ENCODE assay signal across 8 cellular contexts in genomic region chr3:50227390-50228183, GRCh38. TPM values are rescaled to one million over a fixed set of nuclear protein-coding genes. Genes with fewer than 3 reads are reported as not detected.
DNase-seq lines count a peak whose midpoint lies in the region; ATAC-seq and TF ChIP-seq lines count a peak whose summit lies in the region.

No MANE protein-coding gene starts in this region.

- ATAC-seq in GM18873 (IDR thresholded peaks at IDR 0.05; ENCODE audit: low FRiP score, unreplicated experiment): peak; percentile 68
- ATAC-seq in HG03108 (IDR thresholded peaks at IDR 0.05; ENCODE audit: unreplicated experiment): peak; percentile 87

- H3K27ac ChIP-seq in VCaP (peak overlapping the region; percentile 82), mammary epithelial cell (ENCODE audit: insufficient read depth, low read depth, low read length) (peak overlapping the region; percentile 52)

- H3K9me3 ChIP-seq in mammary epithelial cell (replicated peaks; ENCODE audit: insufficient read depth, low read length): no peaks in the 10 kb centered on the region

- peak overlapping the region; percentile 96 for H3K4me2 ChIP-seq in mammary epithelial cell (ENCODE audit: insufficient read depth, low read depth, low read length)

- DNase-seq in AG08395 (ENCODE audit: low spot score) (peak; percentile 94), NCI-H2196 (lab: John Stamatoyannopoulos, UW; ENCODE audit: unreplicated experiment) (peak; percentile 83), mammary epithelial cell (peak; percentile 96), iris pigment epithelial cell (ENCODE audit: low read depth) (peak; percentile 86)
- peak; percentile 87 for DNase-seq in stimulated activated CD4-positive, alpha-beta T cell treated with anti-CD3 and anti-CD28 coated beads, Interleukin-12 subunit alpha, Interleukin-12 subunit beta, amount 100 ng/mL, for 4 hours

- H3K79me2 ChIP-seq in mammary epithelial cell (ENCODE audit: insufficient read depth, low read length): no peaks in the 10 kb centered on the region

- TF ChIP-seq CTCF in VCaP (conservative IDR thresholded peaks at IDR 0.05) (peak; percentile 96), mammary epithelial cell (conservative IDR thresholded peaks at IDR 0.05 in 1 of 2, IDR thresholded peaks at IDR 0.05 in 1 of 2; ENCODE audit: extremely low read depth in 1 of 2, insufficient read depth in 1 of 2, low read depth in 1 of 2, low read length in 2 of 2) (peak; percentile 43 to 74)

- peak overlapping the region; percentile 49 for H3K9ac ChIP-seq in mammary epithelial cell (ENCODE audit: insufficient read depth, low read length)

- peak overlapping the region; percentile 58 to 60 (median 59) for H3K4me3 ChIP-seq in mammary epithelial cell (replicated peaks in 1 of 3; ENCODE audit: insufficient read depth in 1 of 3, low read depth in 2 of 3, low read length in 3 of 3)

- dilution Hi-C loops in mammary epithelial cell (cut with HindIII; ENCODE audit: low sequenced_read_pairs): no loop called here

- CTCF ChIA-PET in mammary epithelial cell (lab: Charles Lee; ENCODE audit: low non-redundant PET): interaction anchor here (0.9 to 1.4 kb wide), 3 partner anchors 18 to 19 kb away, joined by 3 to 12 read pairs (median 6); no protein-coding TSS in a partner anchor

- intact Hi-C loops in mammary epithelial cell (cut with micrococcal nuclease): loop anchor here (1.0 kb wide), 6 partner anchors 8 to 97 kb away; no protein-coding TSS in a partner anchor

- no TSS peak for BruUV-seq in mammary epithelial cell (replicated peaks; lab: Mats Ljungman, UMichigan)

- peaks cover 20% of the 10 kb centered on the region for H3K4me1 ChIP-seq in mammary epithelial cell (ENCODE audit: insufficient read depth, low read length)

- no peaks in the 10 kb centered on the region for H4K20me1 ChIP-seq in mammary epithelial cell (ENCODE audit: insufficient read depth, low read length)

- H2AFZ ChIP-seq in mammary epithelial cell (ENCODE audit: low read depth, low read length): peak overlapping the region; percentile 95

- H3K27me3 ChIP-seq in mammary epithelial cell (ENCODE audit: insufficient read depth, low read length): no peaks in the 10 kb centered on the region

- in situ Hi-C loops in mammary epithelial cell (cut with MboI; ENCODE audit: low sequenced_read_pairs in 2 of 2): loop anchor here in 1 of 2 donors (5.0 kb wide), 1 partner anchor 45 kb away; no protein-coding TSS in a partner anchor

- H3K36me3 ChIP-seq in mammary epithelial cell (ENCODE audit: insufficient read depth, low read length): no peaks in the 10 kb centered on the region

- 2% methylated on average over 16 of the region's 51 CpGs for WGBS in mammary epithelial cell (ENCODE audit: low coverage, missing lambda C conversion rate)

RNA-seq across cellular contexts. Expression of gene GNAI2, which starts 8.4 kb away (rescaled TPM):
- 100 to 1,000 TPM; 176 to 235 TPM for total RNA-seq in mammary epithelial cell
- polyA plus RNA-seq in mammary epithelial cell: 511 TPM
- 320 TPM for polyA minus RNA-seq in mammary epithelial cell

RNA-seq across cellular contexts. Expression of gene SLC38A3, which starts 22.5 kb away (rescaled TPM):
- under 1 TPM in 1 of 2 donors, not detected in 1; 0.67 TPM for total RNA-seq in mammary epithelial cell
- 0.06 TPM for polyA plus RNA-seq in mammary epithelial cell
- polyA minus RNA-seq in mammary epithelial cell: not detected

RNA-seq across cellular contexts. Expression of gene GNAT1, which starts 36.2 kb away (rescaled TPM):
- 1 to 10 TPM in 1 of 2 donors, under 1 TPM in 1; 0.17 to 1.8 TPM for total RNA-seq in mammary epithelial cell
- 0.05 TPM for polyA plus RNA-seq in mammary epithelial cell
- polyA minus RNA-seq in mammary epithelial cell: not detected

RNA-seq across cellular contexts. Expression of gene SEMA3B, which starts 41.4 kb away (rescaled TPM):
- 10 to 100 TPM in 1 of 2 donors, 1 to 10 TPM in 1; 4.3 to 15.5 TPM for total RNA-seq in mammary epithelial cell
- 8.4 TPM for polyA plus RNA-seq in mammary epithelial cell
- polyA minus RNA-seq in mammary epithelial cell: 0.31 TPM

RNA-seq across cellular contexts. Expression of gene LSMEM2, which starts 51.3 kb away (rescaled TPM):
- total RNA-seq in mammary epithelial cell: under 1 TPM in 1 of 2 donors, not detected in 1; 0.19 TPM
- polyA plus RNA-seq in mammary epithelial cell: 0.05 TPM
- polyA minus RNA-seq in mammary epithelial cell: not detected

Comparison
In these comparisons a context has a peak if more than half of its experiments do, and no peak if none do; other contexts are left out.
1. Peak in every context shown above with its lines: DNase-seq, ATAC-seq, H3K4me3 ChIP-seq and H3K27ac ChIP-seq.